19 cellular contexts compared by ENCODE assay signal in the genomic region with DNA sequence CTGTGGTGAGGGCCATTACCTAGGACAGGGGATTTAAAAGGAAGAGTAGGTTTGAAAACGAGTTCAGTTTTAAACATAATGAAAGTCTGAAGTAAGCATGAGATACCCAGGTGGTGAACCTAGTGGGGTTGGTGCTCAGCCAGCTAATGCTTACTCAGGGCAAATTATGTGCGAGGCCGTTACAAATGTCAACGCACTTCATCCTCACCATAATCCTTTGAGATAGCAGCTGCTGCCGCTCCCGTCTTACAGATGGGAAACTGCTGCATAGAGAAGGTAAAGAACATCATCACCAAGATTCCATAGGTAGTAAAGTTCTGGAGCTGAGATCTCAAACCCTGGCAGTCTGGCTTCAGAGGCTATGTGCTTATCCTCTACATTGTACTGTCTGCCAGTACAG.
DNase-seq lines count a peak whose midpoint lies in the region; ATAC-seq and TF ChIP-seq lines count a peak whose summit lies in the region.
"Had no signal": no experiment of that assay in that cellular context is flagged by ENCODE, and none has a peak within 500 bp of the region (broad histone marks: within the 10 kb centered on the region; RNA-seq: fewer than 3 reads in every experiment).

No MANE protein-coding gene starts in this region.

- dilution Hi-C loops in mammary epithelial cell (cut with HindIII; ENCODE audit: low sequenced_read_pairs) = no loop called here

- in situ Hi-C loops in mammary epithelial cell (cut with MboI; ENCODE audit: low sequenced_read_pairs in 2 of 2) = no loop called here

- H2AFZ ChIP-seq in mammary epithelial cell (ENCODE audit: low read depth, low read length) = no peak overlapping the region

- H3K9me3 ChIP-seq in mammary epithelial cell (replicated peaks; ENCODE audit: insufficient read depth, low read length) = no peaks in the 10 kb centered on the region
- H3K9me3 ChIP-seq: HAP-1, Peyer's patch had no signal

- no peak overlapping the region for H3K27ac ChIP-seq in mammary epithelial cell (ENCODE audit: insufficient read depth, low read depth, low read length)
- H3K27ac ChIP-seq: 22Rv1, BLaER1, Peyer's patch had no signal

- no peak for ATAC-seq in left cardiac atrium
- no peak for ATAC-seq in HG02970 (IDR thresholded peaks at IDR 0.05; ENCODE audit: low FRiP score, unreplicated experiment)

- H3K4me3 ChIP-seq in mammary epithelial cell (replicated peaks in 1 of 3; ENCODE audit: insufficient read depth in 1 of 3, low read depth in 2 of 3, low read length in 3 of 3) = no peak overlapping the region
- H3K4me3 ChIP-seq: BLaER1, HAP-1, Peyer's patch had no signal

- H3K36me3 ChIP-seq in mammary epithelial cell (ENCODE audit: insufficient read depth, low read length) = peaks cover 4% of the 10 kb centered on the region
- H3K36me3 ChIP-seq: HAP-1, Peyer's patch had no signal

- no peak overlapping the region for H3K9ac ChIP-seq in mammary epithelial cell (ENCODE audit: insufficient read depth, low read length)
- H3K9ac ChIP-seq: BLaER1 had no signal

- no peak overlapping the region for H3K4me2 ChIP-seq in mammary epithelial cell (ENCODE audit: insufficient read depth, low read depth, low read length)
- H3K4me2 ChIP-seq: BLaER1 had no signal

- CTCF ChIA-PET in mammary epithelial cell (lab: Charles Lee; ENCODE audit: low non-redundant PET) = no interaction called here

- BruUV-seq in mammary epithelial cell (replicated peaks; lab: Mats Ljungman, UMichigan) = no TSS peak

- H3K27me3 ChIP-seq in mammary epithelial cell (ENCODE audit: insufficient read depth, low read length) = no peaks in the 10 kb centered on the region
- H3K27me3 ChIP-seq: BLaER1, Peyer's patch had no signal

- DNase-seq in DMS 273 (lab: John Stamatoyannopoulos, UW; ENCODE audit: unreplicated experiment) (peak; percentile 4), DMS 273 treated with DMSO at 0.1 percent for 48 hours (lab: John Stamatoyannopoulos, UW) (no peak), COR-L47 (lab: John Stamatoyannopoulos, UW) (peak; percentile 14), NCI-H69 (lab: John Stamatoyannopoulos, UW) (peak; percentile 88), amniotic epithelial cell (ENCODE audit: low read depth) (peak; percentile 18), mammary epithelial cell (no peak), left cardiac atrium (no peak)
- DNase-seq: CD8-positive, alpha-beta memory T cell; DMS79 treated with DMSO at 0.1 percent for 48 hours; GDM1; MM.1S; NCI-H1417 treated with DMSO at 0.1 percent for 48 hours; NCI-H2081 treated with DMSO at 0.1 percent for 48 hours; Peyer's patch; Right ventricle myocardium superior had no signal

- intact Hi-C loops in mammary epithelial cell (cut with micrococcal nuclease) = loop anchor here (2.0 to 5.0 kb wide), 2 partner anchors 116 to 195 kb away; no protein-coding TSS in a partner anchor
- intact Hi-C loops in left cardiac atrium (cut with DNase I) = no loop called here

- WGBS in mammary epithelial cell (ENCODE audit: low coverage, missing lambda C conversion rate) = 96% methylated on average over 6 of the region's 6 CpGs

- no peaks in the 10 kb centered on the region for H4K20me1 ChIP-seq in mammary epithelial cell (ENCODE audit: insufficient read depth, low read length)
- H4K20me1 ChIP-seq: BLaER1 had no signal

- no peaks in the 10 kb centered on the region for H3K79me2 ChIP-seq in mammary epithelial cell (ENCODE audit: insufficient read depth, low read length)

- H3K4me1 ChIP-seq in mammary epithelial cell (ENCODE audit: insufficient read depth, low read length) = peaks cover 16% of the 10 kb centered on the region
- H3K4me1 ChIP-seq: BLaER1, Peyer's patch had no signal

- no peak for TF ChIP-seq CTCF in mammary epithelial cell (conservative IDR thresholded peaks at IDR 0.05 in 1 of 2, IDR thresholded peaks at IDR 0.05 in 1 of 2; ENCODE audit: extremely low read depth in 1 of 2, insufficient read depth in 1 of 2, low read depth in 1 of 2, low read length in 2 of 2)

Comparison
In these comparisons a context has a peak if more than half of its experiments do, and no peak if none do; other contexts are left out.
1. DNase-seq: peak in DMS 273 (single experiment), COR-L47 (single experiment), NCI-H69 (single experiment) and amniotic epithelial cell (single experiment); none in DMS 273 treated with DMSO at 0.1 percent for 48 hours (single experiment), mammary epithelial cell (single experiment) and left cardiac atrium (single experiment).